ENCODE assay signal across 8 cellular contexts in the genomic region with DNA sequence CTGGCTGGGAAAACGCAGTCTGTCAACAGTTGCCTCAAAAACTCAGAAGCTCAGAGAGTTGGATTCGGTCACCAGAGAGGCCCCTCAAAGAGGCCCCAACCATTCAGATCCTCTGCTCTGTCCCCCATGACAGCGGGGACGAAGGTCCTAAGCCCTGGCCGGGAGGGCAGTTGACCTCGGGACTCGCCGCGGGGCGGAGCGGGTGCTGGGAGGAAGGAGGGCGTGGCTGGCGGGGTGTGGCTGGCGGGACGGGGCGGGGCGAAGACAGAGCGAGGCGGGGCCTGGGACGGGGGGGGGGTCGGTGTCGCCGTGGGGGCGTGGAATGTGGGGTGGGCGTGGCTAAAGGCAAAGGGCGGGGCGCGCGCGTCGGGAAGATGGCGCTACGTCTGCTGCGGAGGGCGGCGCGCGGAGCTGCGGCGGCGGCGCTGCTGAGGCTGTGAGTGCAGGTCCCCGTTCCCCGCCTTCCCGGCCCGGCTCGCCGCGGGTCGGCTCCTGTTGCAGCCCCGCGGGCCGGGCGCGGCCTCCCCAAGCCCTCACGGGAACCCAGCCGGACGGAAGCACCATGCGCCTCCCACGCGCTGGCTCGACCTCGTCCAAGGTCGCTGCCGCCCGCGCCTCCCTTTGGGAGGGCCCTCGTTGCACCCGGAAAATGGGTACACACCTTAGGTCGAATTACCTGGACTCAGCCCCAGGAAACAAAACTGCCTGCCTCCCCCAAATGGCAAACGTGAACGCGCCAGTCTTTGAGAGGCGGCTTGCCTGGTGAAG. TPM values are rescaled to one million over a fixed set of nuclear protein-coding genes. Genes with fewer than 3 reads are reported as not detected.
DNase-seq lines count a peak whose midpoint lies in the region; ATAC-seq, FAIRE-seq and TF ChIP-seq lines count a peak whose summit lies in the region.

A gene (plus strand): TSS at position 369 of the 768 bp plus-strand sequence.

- peak; percentile 79 for ATAC-seq in GM19455 (IDR thresholded peaks at IDR 0.05; ENCODE audit: unreplicated experiment)
- peak; percentile 34 for ATAC-seq in HG03575 (IDR thresholded peaks at IDR 0.05; ENCODE audit: extremely low read depth, insufficient number of reproducible peaks, low FRiP score, unreplicated experiment)

- H3K4me1 ChIP-seq in endothelial cell of umbilical vein (ENCODE audit: control insufficient read depth, extremely low read depth, insufficient read depth, low read length): peaks cover 9% of the 10 kb centered on the region
- peaks cover 20% of the 10 kb centered on the region for H3K4me1 ChIP-seq in mononuclear cell (ENCODE audit: insufficient read depth, low read length)

- DNase-seq in COLO668 (lab: John Stamatoyannopoulos, UW; ENCODE audit: unreplicated experiment) (peak; percentile 98), NOMO-1 treated with dmso at 0.1 percent for 144 hours (lab: John Stamatoyannopoulos, UW; ENCODE audit: unreplicated experiment) (peak; percentile 79), endothelial cell of umbilical vein (ENCODE audit: low read depth, low spot score) (peak; percentile 81)
- peak; percentile 97 for DNase-seq in activated CD8-positive, alpha-beta memory T cell treated with anti-CD3 and anti-CD28 coated beads, Interleukin-2, amount 50 U/mL, for 48 hours
- peak; percentile 84 to 86 for DNase-seq in stimulated activated CD8-positive, alpha-beta memory T cell treated with anti-CD3 and anti-CD28 coated beads, Interleukin-4, amount 100 ng/mL, for 1 hour (ENCODE audit: low read depth in 2 of 2, low spot score in 1 of 2)

- peak within 1 kb of the TSS; percentile 25 for H3K27ac ChIP-seq in endothelial cell of umbilical vein (ENCODE audit: insufficient read depth, low read depth, low read length)

- peaks cover 0 to 4% of the 10 kb centered on the region in 2 experiments for H3K27me3 ChIP-seq in endothelial cell of umbilical vein (ENCODE audit: control insufficient read depth in 2 of 2, insufficient read depth in 2 of 2, low read length in 2 of 2)
- H3K27me3 ChIP-seq in mononuclear cell (ENCODE audit: insufficient read depth, low read length): no peaks in the 10 kb centered on the region

- H3K4me2 ChIP-seq in endothelial cell of umbilical vein (ENCODE audit: insufficient read depth, low read length): peak within 1 kb of the TSS; percentile 96

- peak; percentile 81 for TF ChIP-seq POLR2A in endothelial cell of umbilical vein (IDR thresholded peaks at IDR 0.05; ENCODE audit: low read depth, low read length)

- H4K20me1 ChIP-seq in endothelial cell of umbilical vein (replicated peaks; ENCODE audit: control insufficient read depth, extremely low read depth, insufficient read depth, low read length): no peaks in the 10 kb centered on the region

- TSS peak; percentile 64 for BruUV-seq in endothelial cell of umbilical vein (replicated peaks; lab: Mats Ljungman, UMichigan)

- H3K4me3 ChIP-seq in endothelial cell of umbilical vein (replicated peaks in 1 of 3; ENCODE audit: insufficient read depth in 1 of 3, low read depth in 1 of 3, low read length in 3 of 3) (peak within 1 kb of the TSS; percentile 53 to 92 (median 68)), mononuclear cell (ENCODE audit: low read length) (peak within 1 kb of the TSS; percentile 82)

- intact Hi-C loops in endothelial cell of umbilical vein (cut with micrococcal nuclease): loop anchor here (1.0 kb wide), 2 partner anchors 16 to 100 kb away; no protein-coding TSS in a partner anchor

- H3K79me2 ChIP-seq in endothelial cell of umbilical vein (ENCODE audit: control insufficient read depth, insufficient read depth, low read length): no peaks in the 10 kb centered on the region

- H3K9me3 ChIP-seq in endothelial cell of umbilical vein (replicated peaks; ENCODE audit: control insufficient read depth, insufficient read depth, low read length) (no peaks in the 10 kb centered on the region), mononuclear cell (ENCODE audit: low read depth, low read length) (no peaks in the 10 kb centered on the region)

- no peaks in the 10 kb centered on the region for H3K9me1 ChIP-seq in endothelial cell of umbilical vein (replicated peaks; ENCODE audit: control insufficient read depth, extremely low read depth, insufficient read depth, low read length)

- CTCF ChIA-PET in endothelial cell of umbilical vein (lab: Charles Lee): interaction anchor here (0.6 to 1.9 kb wide), 12 partner anchors 11 to 1782 kb away, joined by 3 to 14 read pairs (median 3); no protein-coding TSS in a partner anchor

- FAIRE-seq in endothelial cell of umbilical vein (lab: Jason Lieb, UNC): peak; percentile 80

- peak in 1 of 2 donors; percentile 8 for TF ChIP-seq CTCF in endothelial cell of umbilical vein (IDR thresholded peaks at IDR 0.05; ENCODE audit: extremely low read depth in 1 of 2, insufficient read depth in 1 of 2, low read depth in 1 of 2, low read length in 2 of 2)

- H2AFZ ChIP-seq in endothelial cell of umbilical vein (ENCODE audit: low read depth, low read length): peak within 1 kb of the TSS; percentile 99

- H3K9ac ChIP-seq in endothelial cell of umbilical vein (replicated peaks; ENCODE audit: extremely low read depth, insufficient read depth, low read length): peak within 1 kb of the TSS; percentile 67

- POLR2A ChIA-PET in endothelial cell of umbilical vein (lab: Charles Lee): interaction anchor here (0.6 kb wide), 1 partner anchor 833 kb away, joined by 3 read pairs; no protein-coding TSS in a partner anchor

- no peaks in the 10 kb centered on the region for H3K36me3 ChIP-seq in endothelial cell of umbilical vein (ENCODE audit: control insufficient read depth in 2 of 2, extremely low read depth in 1 of 2, insufficient read depth in 2 of 2, low read length in 2 of 2)

- dilution Hi-C loops in endothelial cell of umbilical vein (cut with MboI; ENCODE audit: extremely low pct_ligation_motif_present, low sequenced_read_pairs): no loop called here

TF ChIP-seq in endothelial cell of umbilical vein, 7 proteins besides CTCF, POLR2A, EP300 and RAD21:
- peak; percentile 83 for TF ChIP-seq POLR2AphosphoS5 (IDR thresholded peaks at IDR 0.05; ENCODE audit: insufficient read depth, low read depth, low read length)
- TF ChIP-seq GATA2 (IDR thresholded peaks at IDR 0.05; ENCODE audit: insufficient read depth, insufficient read length, low read depth, low read length): no peak
- no peak for TF ChIP-seq MYC (IDR thresholded peaks at IDR 0.05; ENCODE audit: low read depth, low read length)
- TF ChIP-seq, protein P1, sequence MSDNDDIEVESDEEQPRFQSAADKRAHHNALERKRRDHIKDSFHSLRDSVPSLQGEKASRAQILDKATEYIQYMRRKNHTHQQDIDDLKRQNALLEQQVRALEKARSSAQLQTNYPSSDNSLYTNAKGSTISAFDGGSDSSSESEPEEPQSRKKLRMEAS (IDR thresholded peaks at IDR 0.05; ENCODE audit: insufficient read depth, insufficient read length): no peak

RNA-seq across cellular contexts. Expression of the gene that starts here (rescaled TPM):
- total RNA-seq in endothelial cell of umbilical vein (1.6 and 1.8 TPM in 2 replicates), mononuclear cell (2.9 TPM)
- polyA plus RNA-seq in endothelial cell of umbilical vein: 0.70 and 0.73 TPM in 2 replicates
- 0.65 and 0.89 TPM in 2 replicates for polyA plus RNA-seq in endothelial cell of umbilical vein (2011; cell fraction: cytosol; rRNA removed)
- 1.1 and 1.2 TPM in 2 replicates for polyA plus RNA-seq in endothelial cell of umbilical vein (2011; cell fraction: nucleus; rRNA removed)
- 1.3 and 1.9 TPM in 2 replicates for polyA plus RNA-seq in endothelial cell of umbilical vein (2012)
- 1.5 TPM in 1 of 2 replicates, not detected in the other for polyA minus RNA-seq in endothelial cell of umbilical vein
- 0.82 TPM for polyA minus RNA-seq in endothelial cell of umbilical vein (2011; cell fraction: cytosol; rRNA and poly(A)+ RNA removed)
- 0.10 and 0.38 TPM in 2 replicates for polyA minus RNA-seq in endothelial cell of umbilical vein (2011; cell fraction: nucleus; rRNA and poly(A)+ RNA removed)

Comparison
In these comparisons a context has a peak if more than half of its experiments do, and no peak if none do; other contexts are left out.
1. Peak in every context shown above with its lines: DNase-seq, ATAC-seq, H3K4me3 ChIP-seq and H3K27ac ChIP-seq.